22 cellular contexts compared by ENCODE assay signal in the genomic region with DNA sequence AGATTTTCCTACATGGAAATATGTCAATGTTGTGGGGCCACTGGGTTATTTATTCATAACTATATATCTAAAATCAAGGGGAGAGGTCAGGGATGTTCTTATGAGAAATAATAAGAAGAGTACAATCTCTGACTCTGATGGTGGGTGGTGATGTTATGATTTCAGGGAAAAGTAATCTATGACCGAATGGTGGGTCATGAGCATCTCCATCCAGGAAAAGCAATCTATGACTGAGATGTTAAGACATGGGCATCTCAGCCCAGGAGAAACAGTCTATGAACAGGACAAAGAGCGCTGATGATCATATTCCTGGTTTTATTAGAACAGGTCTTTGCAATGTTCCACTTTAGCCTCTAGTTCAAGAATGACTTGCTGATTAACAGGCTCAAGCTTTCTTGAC.
"Had no signal": no experiment of that assay in that cellular context is flagged by ENCODE, and none has a peak within 500 bp of the region (broad histone marks: within the 10 kb centered on the region; RNA-seq: fewer than 3 reads in every experiment).

No MANE protein-coding gene starts in this region.

- H3K4me3 ChIP-seq: esophagus squamous epithelium, prostate gland, suprapubic skin, tibial nerve had no signal

- H3K9me3 ChIP-seq: esophagus squamous epithelium, neutrophil, prostate gland, suprapubic skin, tibial nerve had no signal

- ATAC-seq: activated CD4-positive, CD25-positive, alpha-beta regulatory T cell treated with anti-CD3 and anti-CD28 coated beads, Interleukin-2, amount 50 U/mL, for 24 hours; left cardiac atrium; left ventricle myocardium superior had no signal

- H3K27me3 ChIP-seq: esophagus squamous epithelium, neutrophil, suprapubic skin, tibial nerve had no signal

- FAIRE-seq: frontal cortex had no signal

- DNase-seq: activated CD4-positive, alpha-beta memory T cell treated with anti-CD3 and anti-CD28 coated beads for 36 hours; activated CD4-positive, alpha-beta T cell treated with anti-CD3 and anti-CD28 coated beads for 48 hours; activated CD8-positive, alpha-beta memory T cell treated with anti-CD3 and anti-CD28 coated beads, Interleukin-2, amount 50 U/mL, for 4 hours; activated gamma-delta T cell; activated naive CD4-positive, alpha-beta T cell treated with anti-CD3 and anti-CD28 coated beads, Interleukin-2, amount 10 ng/mL, durations not matched to agents 7 days and 5 days; activated naive CD8-positive, alpha-beta T cell treated with anti-CD3 and anti-CD28 coated beads, Interleukin-2, amount 10 ng/mL, durations not matched to agents 7 days and 5 days; activated T-cell treated with anti-CD3 and anti-CD28 coated beads, Interleukin-2, amount 50 U/mL, for 1 hour; effector CD4-positive, alpha-beta T cell; esophagus squamous epithelium; left cardiac atrium; left ventricle myocardium superior; nephron progenitor cell; stimulated activated CD4-positive, alpha-beta T cell treated with anti-CD3 and anti-CD28 coated beads, Interleukin-15, amount 100 ng/mL, for 24 hours; stimulated activated CD4-positive, alpha-beta T cell treated with anti-CD3 and anti-CD28 coated beads, Interleukin-2, amount 100 ng/mL, for 24 hours; stimulated activated naive CD4-positive, alpha-beta T cell; WERI-Rb-1 had no signal

- H3K27ac ChIP-seq: neutrophil, prostate gland, suprapubic skin, tibial nerve, WERI-Rb-1 had no signal

- H3K36me3 ChIP-seq: esophagus squamous epithelium, neutrophil, prostate gland, suprapubic skin, tibial nerve, WERI-Rb-1 had no signal

- H3K4me1 ChIP-seq: prostate gland, tibial nerve had no signal
